ENCODE assay signal across 10 cellular contexts in the genomic region with DNA sequence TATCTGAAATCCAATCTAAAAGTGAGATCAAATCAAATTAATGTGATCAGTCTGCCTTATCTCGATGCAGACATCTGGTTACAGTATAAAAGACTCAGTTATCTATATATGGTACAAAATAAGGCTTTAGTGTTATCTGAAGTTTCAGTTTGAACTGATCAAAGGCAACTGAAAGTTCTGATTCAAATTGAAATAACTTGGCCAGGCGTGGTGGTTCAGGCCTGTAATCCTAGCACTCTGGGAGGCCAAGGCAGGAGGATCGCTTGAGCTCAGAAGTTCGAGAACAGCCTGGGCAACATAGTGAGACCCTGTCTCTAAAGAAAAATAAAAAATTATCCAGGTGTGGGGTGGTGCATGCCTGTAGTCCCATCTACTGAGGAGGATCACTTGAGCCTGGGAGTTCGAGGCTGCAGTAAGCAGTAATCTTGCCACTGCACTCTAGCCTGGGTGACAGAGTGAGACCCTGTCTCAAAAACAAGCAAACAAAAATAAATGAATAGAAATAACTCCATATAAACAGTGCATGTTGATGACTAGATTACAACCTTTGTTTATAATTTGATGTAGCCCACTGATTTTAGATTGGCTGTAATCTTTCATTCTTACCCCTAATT. TPM values are rescaled to one million over a fixed set of nuclear protein-coding genes. Genes with fewer than 3 reads are reported as not detected.
DNase-seq lines count a peak whose midpoint lies in the region; ATAC-seq and TF ChIP-seq lines count a peak whose summit lies in the region.
"Not testable (repeated sequence)": the region's sequence is repeated elsewhere in the genome, so short reads cannot be mapped to it uniquely, and the experiment has no call there.
"Had no signal": no experiment of that assay in that cellular context is flagged by ENCODE, and none has a peak within 500 bp of the region (broad histone marks: within the 10 kb centered on the region; RNA-seq: fewer than 3 reads in every experiment).

No MANE protein-coding gene starts in this region.

- peaks cover 17% of the 10 kb centered on the region for H3K4me1 Mint-ChIP-seq in activated CD8-positive, alpha-beta memory T cell treated with anti-CD3 and anti-CD28 coated beads, Interleukin-2, amount 10 ng/mL, durations not matched to agents 7 days and 5 days

- H3K9ac ChIP-seq in KMS-11, result 0 out of 2 replicates have a peak overlapping the region, but pooled peaks have one; percentile 20

- H3K36me3 Mint-ChIP-seq in activated CD8-positive, alpha-beta memory T cell treated with anti-CD3 and anti-CD28 coated beads, Interleukin-2, amount 10 ng/mL, durations not matched to agents 7 days and 5 days, result not testable (repeated sequence)

- H4K20me1 ChIP-seq in KMS-11 (ENCODE audit: insufficient read depth), result not testable (repeated sequence)

- H2AFZ ChIP-seq in KMS-11 (ENCODE audit: low read depth), result not testable (repeated sequence)

- H3K4me2 ChIP-seq in KMS-11, result peak overlapping the region; percentile 99

- peaks cover 100% of the 10 kb centered on the region for H3K79me2 ChIP-seq in KMS-11 (ENCODE audit: insufficient read depth, low read depth)

- DNase-seq in GM10266 (ENCODE audit: extremely low spot score), result peak; percentile 19
- DNase-seq in activated CD8-positive, alpha-beta memory T cell treated with anti-CD3 and anti-CD28 coated beads, Interleukin-2, amount 10 ng/mL, durations not matched to agents 7 days and 5 days, result peak; percentile 51
- peak; percentile 26 for DNase-seq in stimulated activated CD4-positive, alpha-beta T cell treated with anti-CD3 and anti-CD28 coated beads, Interleukin-1b, Interleukin-23, amount 100 ng/mL, for 48 hours

- not testable (repeated sequence) for H3K27me3 Mint-ChIP-seq in activated CD8-positive, alpha-beta memory T cell treated with anti-CD3 and anti-CD28 coated beads, Interleukin-2, amount 10 ng/mL, durations not matched to agents 7 days and 5 days

- H3K36me3 ChIP-seq in KMS-11 (ENCODE audit: insufficient read depth), result peaks cover 31% of the 10 kb centered on the region; the same call in 1 of the 2 replicates

- not testable (repeated sequence) for H3K27ac Mint-ChIP-seq in activated CD8-positive, alpha-beta memory T cell treated with anti-CD3 and anti-CD28 coated beads, Interleukin-2, amount 10 ng/mL, durations not matched to agents 7 days and 5 days

- not testable (repeated sequence) for TF ChIP-seq CTCF in GM10266 (IDR thresholded peaks at IDR 0.05; ENCODE audit: control insufficient read depth, insufficient read depth, low read depth, missing control alignments); KMS-11 (conservative IDR thresholded peaks at IDR 0.05; ENCODE audit: low read depth, low read length)

- not testable (repeated sequence) for H3K9me3 Mint-ChIP-seq in activated CD8-positive, alpha-beta memory T cell treated with anti-CD3 and anti-CD28 coated beads, Interleukin-2, amount 10 ng/mL, durations not matched to agents 7 days and 5 days (ENCODE audit: low read depth)

- ATAC-seq in GM18873 (IDR thresholded peaks at IDR 0.05; ENCODE audit: low FRiP score, unreplicated experiment) (peak; percentile 78), GM21390 (IDR thresholded peaks at IDR 0.05; ENCODE audit: unreplicated experiment) (peak; percentile 77), HG02678 (IDR thresholded peaks at IDR 0.05; ENCODE audit: unreplicated experiment) (peak; percentile 84), HG03159 (IDR thresholded peaks at IDR 0.05; ENCODE audit: unreplicated experiment) (peak; percentile 61)
- ATAC-seq in activated CD8-positive, alpha-beta memory T cell treated with anti-CD3 and anti-CD28 coated beads, Interleukin-2, amount 10 ng/mL, durations not matched to agents 7 days and 5 days, result peak; percentile 74

- peaks cover 84% of the 10 kb centered on the region for H3K4me1 ChIP-seq in KMS-11 (ENCODE audit: low read depth, poor library complexity, severe bottlenecking)

- H3K4me3 Mint-ChIP-seq in activated CD8-positive, alpha-beta memory T cell treated with anti-CD3 and anti-CD28 coated beads, Interleukin-2, amount 10 ng/mL, durations not matched to agents 7 days and 5 days, result not testable (repeated sequence)

- peak overlapping the region; percentile 97 for H3K27ac ChIP-seq in KMS-11

- H3K4me3 ChIP-seq in KMS-11 (IDR thresholded peaks at IDR 0.05; ENCODE audit: insufficient read depth, low read depth, low read length), result peak overlapping the region; percentile 13

- H3K27me3 ChIP-seq in KMS-11 (ENCODE audit: insufficient read depth, low read depth), result not testable (repeated sequence)

- CTCF ChIA-PET in activated CD8-positive, alpha-beta memory T cell treated with anti-CD3 and anti-CD28 coated beads, Interleukin-2, amount 10 ng/mL, durations not matched to agents 7 days and 5 days (lab: Charles Lee), result interaction anchor here (1.7 kb wide), 1 partner anchor 9 kb away, joined by 7 read pairs; no protein-coding TSS in a partner anchor

RNA-seq across cellular contexts. Expression of a gene that starts 4.9 kb away (rescaled TPM):
- not detected for total RNA-seq in activated CD8-positive, alpha-beta memory T cell treated with anti-CD3 and anti-CD28 coated beads, Interleukin-2, amount 10 ng/mL, durations not matched to agents 7 days and 5 days
- total RNA-seq: CD4-positive, alpha-beta memory T cell; occipital lobe had no signal

RNA-seq across cellular contexts. Expression of a gene that starts 26.9 kb away (rescaled TPM):
- total RNA-seq in activated CD8-positive, alpha-beta memory T cell treated with anti-CD3 and anti-CD28 coated beads, Interleukin-2, amount 10 ng/mL, durations not matched to agents 7 days and 5 days, result 10 to 100 TPM; 28.0 to 33.6 TPM

RNA-seq across cellular contexts. Expression of a gene that starts 32.9 kb away (rescaled TPM):
- not detected for total RNA-seq in activated CD8-positive, alpha-beta memory T cell treated with anti-CD3 and anti-CD28 coated beads, Interleukin-2, amount 10 ng/mL, durations not matched to agents 7 days and 5 days
- total RNA-seq: CD4-positive, alpha-beta memory T cell; occipital lobe had no signal

Comparison
In these comparisons a context has a peak if more than half of its experiments do, and no peak if none do; other contexts are left out.
1. Peak in every context shown above with its lines: DNase-seq, ATAC-seq, H3K4me3 ChIP-seq and H3K27ac ChIP-seq.